Comparison of ENCODE assay signal across 17 cellular contexts in genomic region chr5:179488464-179488863, GRCh38.
"Had no signal": no experiment of that assay in that cellular context is flagged by ENCODE, and none has a peak within 500 bp of the region (broad histone marks: within the 10 kb centered on the region; RNA-seq: fewer than 3 reads in every experiment).

No MANE protein-coding gene starts in this region.

- H3K4me1 Mint-ChIP-seq: immature natural killer cell had no signal

- ATAC-seq: activated naive CD4-positive, alpha-beta T cell treated with anti-CD3 and anti-CD28 coated beads, Interleukin-2, amount 50 U/mL, for 72 hours; effector memory CD8-positive, alpha-beta T cell; gastrocnemius medialis; lower lobe of right lung; natural killer cell treated with Interleukin-12 subunit alpha and Interleukin-12 subunit beta and Interleukin-15 and Interleukin-18, amount 100 ng/mL, for 72 hours; stimulated activated naive B cell treated with anti-CD40 and anti-IgM and Interleukin-4, amounts not matched to agents 10 μg/mL and 1 μg/mL and 100 μg/mL, for 72 hours had no signal

- H3K4me3 Mint-ChIP-seq: activated T-helper 1 cell treated with anti-CD3 and anti-CD28 coated beads, Interleukin-12 subunit alpha, Interleukin-12 subunit beta, Interleukin-2, Interleukin-4 antibody, amounts not matched to agents 30 ng/mL and 10 ng/mL and 1 ng/mL, durations not matched to agents 14 hours and 24 hours and 36 hours; effector memory CD8-positive, alpha-beta T cell; immature natural killer cell; natural killer cell treated with Interleukin-12 subunit alpha and Interleukin-12 subunit beta and Interleukin-15 and Interleukin-18, amount 100 ng/mL, for 72 hours; stimulated activated naive B cell treated with anti-CD40 and anti-IgM and Interleukin-4, amounts not matched to agents 10 μg/mL and 1 μg/mL and 100 μg/mL, for 72 hours had no signal

- H3K36me3 ChIP-seq: adrenal gland, gastrocnemius medialis, heart left ventricle, lower lobe of right lung, WERI-Rb-1 had no signal

- H3K4me3 ChIP-seq: adrenal gland, gastrocnemius medialis, heart left ventricle, lower lobe of right lung had no signal

- H3K27ac ChIP-seq: gastrocnemius medialis, lower lobe of right lung, WERI-Rb-1 had no signal

- DNase-seq: activated CD4-positive, alpha-beta T cell treated with anti-CD3 and anti-CD28 coated beads for 1 hour; activated CD4-positive, alpha-beta T cell treated with anti-CD3 and anti-CD28 coated beads, Interleukin-2, amount 50 U/mL, for 4 hours; activated gamma-delta T cell treated with Interleukin-2 at 50 U/mL for 16 hours; activated T-cell treated with anti-CD3 and anti-CD28 coated beads for 4 hours; effector memory CD8-positive, alpha-beta T cell; gastrocnemius medialis; heart left ventricle; immature natural killer cell; lower lobe of right lung; stimulated activated naive B cell treated with anti-CD40 and anti-IgM and Interleukin-4, amounts not matched to agents 10 μg/mL and 1 μg/mL and 100 μg/mL, for 72 hours; SW 1271; T-helper 2 cell; WERI-Rb-1 had no signal

- H3K27me3 ChIP-seq: adrenal gland had no signal

- H3K4me1 ChIP-seq: gastrocnemius medialis, lower lobe of right lung had no signal

- H3K9me3 Mint-ChIP-seq: activated naive CD4-positive, alpha-beta T cell treated with anti-CD3 and anti-CD28 coated beads, Interleukin-2, amount 50 U/mL, for 72 hours; activated T-helper 1 cell treated with anti-CD3 and anti-CD28 coated beads, Interleukin-12 subunit alpha, Interleukin-12 subunit beta, Interleukin-2, Interleukin-4 antibody, amounts not matched to agents 30 ng/mL and 10 ng/mL and 1 ng/mL, durations not matched to agents 14 hours and 24 hours and 36 hours; effector memory CD8-positive, alpha-beta T cell; immature natural killer cell; natural killer cell treated with Interleukin-12 subunit alpha and Interleukin-12 subunit beta and Interleukin-15 and Interleukin-18, amount 100 ng/mL, for 72 hours had no signal

- H3K9me3 ChIP-seq: adrenal gland, gastrocnemius medialis, heart left ventricle, lower lobe of right lung had no signal

- H3K36me3 Mint-ChIP-seq: activated naive CD4-positive, alpha-beta T cell treated with anti-CD3 and anti-CD28 coated beads, Interleukin-2, amount 50 U/mL, for 72 hours; immature natural killer cell; natural killer cell treated with Interleukin-12 subunit alpha and Interleukin-12 subunit beta and Interleukin-15 and Interleukin-18, amount 100 ng/mL, for 72 hours; stimulated activated naive B cell treated with anti-CD40 and anti-IgM and Interleukin-4, amounts not matched to agents 10 μg/mL and 1 μg/mL and 100 μg/mL, for 72 hours had no signal

- H3K27ac Mint-ChIP-seq: activated naive CD4-positive, alpha-beta T cell treated with anti-CD3 and anti-CD28 coated beads, Interleukin-2, amount 50 U/mL, for 72 hours; activated T-helper 1 cell treated with anti-CD3 and anti-CD28 coated beads, Interleukin-12 subunit alpha, Interleukin-12 subunit beta, Interleukin-2, Interleukin-4 antibody, amounts not matched to agents 30 ng/mL and 10 ng/mL and 1 ng/mL, durations not matched to agents 14 hours and 24 hours and 36 hours; effector memory CD8-positive, alpha-beta T cell; immature natural killer cell; natural killer cell treated with Interleukin-12 subunit alpha and Interleukin-12 subunit beta and Interleukin-15 and Interleukin-18, amount 100 ng/mL, for 72 hours; stimulated activated naive B cell treated with anti-CD40 and anti-IgM and Interleukin-4, amounts not matched to agents 10 μg/mL and 1 μg/mL and 100 μg/mL, for 72 hours had no signal
